In the genomic region with DNA sequence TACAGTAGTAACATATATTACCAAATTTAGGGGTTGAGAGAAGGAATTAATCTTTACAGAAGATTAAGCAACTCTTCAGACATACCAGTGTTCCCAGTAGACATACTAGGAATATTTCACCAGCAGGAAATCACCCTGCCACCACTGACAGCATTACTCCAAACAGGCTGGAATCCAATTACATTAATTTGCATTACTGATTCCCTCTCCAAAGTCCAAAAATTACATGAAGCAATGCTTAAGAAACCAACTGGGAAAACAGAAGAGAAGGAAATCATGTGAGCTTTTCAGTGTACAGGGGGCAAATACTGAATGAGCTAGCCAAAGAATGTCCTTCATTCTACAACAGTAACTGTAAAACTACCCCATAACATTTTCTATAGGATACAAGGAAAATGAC, we compare ENCODE assay signal across 20 cellular contexts.
DNase-seq lines count a peak whose midpoint lies in the region; ATAC-seq, FAIRE-seq and TF ChIP-seq lines count a peak whose summit lies in the region.
"Had no signal": no experiment of that assay in that cellular context is flagged by ENCODE, and none has a peak within 500 bp of the region (broad histone marks: within the 10 kb centered on the region; RNA-seq: fewer than 3 reads in every experiment).

No MANE protein-coding gene starts in this region.

- peak overlapping the region; percentile 1 for H3K27ac Mint-ChIP-seq in activated T-helper 17 cell treated with anti-CD3 and anti-CD28 coated beads, Interleukin-2, amount 50 U/mL, for 72 hours
- no peak overlapping the region for H3K27ac Mint-ChIP-seq in stimulated activated effector memory CD8-positive, alpha-beta T cell treated with anti-CD3 and anti-CD28 coated beads, Interleukin-12 subunit alpha, Interleukin-12 subunit beta, amount 100 ng/mL, for 72 hours
- no peak overlapping the region for H3K27ac Mint-ChIP-seq in stimulated activated naive B cell treated with anti-CD40 and anti-IgM and Interleukin-4, amounts not matched to agents 10 μg/mL and 1 μg/mL and 100 μg/mL, for 72 hours
- H3K27ac Mint-ChIP-seq: activated T-helper 2 cell treated with anti-CD3 and anti-CD28 coated beads, Interferon-gamma antibody, Interleukin-2, Interleukin-4, amounts not matched to agents 10 μg/mL and 5 μg/mL and 100 μg/mL, durations not matched to agents 14 hours and 24 hours and 36 hours; GM23338 had no signal

- DNase-seq in EH (ENCODE audit: low read depth): peak; percentile 84
- peak; percentile 60 for DNase-seq in fibroblast of the conjunctiva (ENCODE audit: low read depth)
- DNase-seq in retinal pigment epithelial cell (ENCODE audit: low read depth): peak; percentile 25
- no peak for DNase-seq in GM12891 (ENCODE audit: insufficient read length, low spot score)
- DNase-seq in stimulated activated effector memory CD8-positive, alpha-beta T cell treated with anti-CD3 and anti-CD28 coated beads, Interleukin-12 subunit alpha, Interleukin-12 subunit beta, amount 100 ng/mL, for 72 hours (ENCODE audit: low spot score in 2 of 2): no peak
- DNase-seq in stimulated activated naive B cell treated with anti-CD40 and anti-IgM and Interleukin-4, amounts not matched to agents 10 μg/mL and 1 μg/mL and 100 μg/mL, for 72 hours: no peak
- DNase-seq in RPMI8226: no peak
- DNase-seq: activated CD4-positive, alpha-beta T cell treated with anti-CD3 and anti-CD28 coated beads, Interleukin-2, amount 10 ng/mL, durations not matched to agents 24 days and 14 days; CD4-positive, CD25-positive, alpha-beta regulatory T cell; Kasumi-1; mesendoderm; NCI-H1930; NCI-H774; occipital lobe; T-helper 9 cell had no signal

- H3K4me3 Mint-ChIP-seq in activated T-helper 17 cell treated with anti-CD3 and anti-CD28 coated beads, Interleukin-2, amount 50 U/mL, for 72 hours: no peak overlapping the region
- no peak overlapping the region for H3K4me3 Mint-ChIP-seq in stimulated activated effector memory CD8-positive, alpha-beta T cell treated with anti-CD3 and anti-CD28 coated beads, Interleukin-12 subunit alpha, Interleukin-12 subunit beta, amount 100 ng/mL, for 72 hours
- H3K4me3 Mint-ChIP-seq in stimulated activated naive B cell treated with anti-CD40 and anti-IgM and Interleukin-4, amounts not matched to agents 10 μg/mL and 1 μg/mL and 100 μg/mL, for 72 hours: no peak overlapping the region
- H3K4me3 Mint-ChIP-seq: activated CD4-positive, alpha-beta T cell treated with anti-CD3 and anti-CD28 coated beads, Interleukin-2, amount 10 ng/mL, durations not matched to agents 24 days and 14 days; CD4-positive, CD25-positive, alpha-beta regulatory T cell; GM23338 had no signal

- H3K9me3 Mint-ChIP-seq in activated T-helper 17 cell treated with anti-CD3 and anti-CD28 coated beads, Interleukin-2, amount 50 U/mL, for 72 hours: no peaks in the 10 kb centered on the region
- no peaks in the 10 kb centered on the region for H3K9me3 Mint-ChIP-seq in stimulated activated effector memory CD8-positive, alpha-beta T cell treated with anti-CD3 and anti-CD28 coated beads, Interleukin-12 subunit alpha, Interleukin-12 subunit beta, amount 100 ng/mL, for 72 hours
- H3K9me3 Mint-ChIP-seq in stimulated activated naive B cell treated with anti-CD40 and anti-IgM and Interleukin-4, amounts not matched to agents 10 μg/mL and 1 μg/mL and 100 μg/mL, for 72 hours: no peaks in the 10 kb centered on the region
- H3K9me3 Mint-ChIP-seq: activated CD4-positive, alpha-beta T cell treated with anti-CD3 and anti-CD28 coated beads, Interleukin-2, amount 10 ng/mL, durations not matched to agents 24 days and 14 days; activated T-helper 2 cell treated with anti-CD3 and anti-CD28 coated beads, Interferon-gamma antibody, Interleukin-2, Interleukin-4, amounts not matched to agents 10 μg/mL and 5 μg/mL and 100 μg/mL, durations not matched to agents 14 hours and 24 hours and 36 hours; CD4-positive, CD25-positive, alpha-beta regulatory T cell had no signal

- TF ChIP-seq POLR2A in GM12891 (IDR thresholded peaks at IDR 0.05; ENCODE audit: low read depth, low read length): no peak

- H3K27me3 Mint-ChIP-seq in activated T-helper 17 cell treated with anti-CD3 and anti-CD28 coated beads, Interleukin-2, amount 50 U/mL, for 72 hours: no peaks in the 10 kb centered on the region
- H3K27me3 Mint-ChIP-seq in stimulated activated naive B cell treated with anti-CD40 and anti-IgM and Interleukin-4, amounts not matched to agents 10 μg/mL and 1 μg/mL and 100 μg/mL, for 72 hours: no peaks in the 10 kb centered on the region
- H3K27me3 Mint-ChIP-seq: activated CD4-positive, alpha-beta T cell treated with anti-CD3 and anti-CD28 coated beads, Interleukin-2, amount 10 ng/mL, durations not matched to agents 24 days and 14 days; CD4-positive, CD25-positive, alpha-beta regulatory T cell had no signal

- no peak for ATAC-seq in activated T-helper 17 cell treated with anti-CD3 and anti-CD28 coated beads, Interleukin-2, amount 50 U/mL, for 72 hours (replicated peaks)
- ATAC-seq in stimulated activated effector memory CD8-positive, alpha-beta T cell treated with anti-CD3 and anti-CD28 coated beads, Interleukin-12 subunit alpha, Interleukin-12 subunit beta, amount 100 ng/mL, for 72 hours: no peak
- ATAC-seq in stimulated activated naive B cell treated with anti-CD40 and anti-IgM and Interleukin-4, amounts not matched to agents 10 μg/mL and 1 μg/mL and 100 μg/mL, for 72 hours (replicated peaks): no peak
- ATAC-seq: GM23338 had no signal

- H3K4me1 Mint-ChIP-seq in activated T-helper 17 cell treated with anti-CD3 and anti-CD28 coated beads, Interleukin-2, amount 50 U/mL, for 72 hours: no peaks in the 10 kb centered on the region
- no peaks in the 10 kb centered on the region for H3K4me1 Mint-ChIP-seq in stimulated activated effector memory CD8-positive, alpha-beta T cell treated with anti-CD3 and anti-CD28 coated beads, Interleukin-12 subunit alpha, Interleukin-12 subunit beta, amount 100 ng/mL, for 72 hours
- H3K4me1 Mint-ChIP-seq in stimulated activated naive B cell treated with anti-CD40 and anti-IgM and Interleukin-4, amounts not matched to agents 10 μg/mL and 1 μg/mL and 100 μg/mL, for 72 hours: peaks cover 0 to 3% of the 10 kb centered on the region in 2 donors
- H3K4me1 Mint-ChIP-seq: GM23338 had no signal

- no peak overlapping the region for H3K4me3 ChIP-seq in retinal pigment epithelial cell (ENCODE audit: low read length)
- H3K4me3 ChIP-seq: cardiac muscle cell, GM23338 had no signal

- TF ChIP-seq CTCF in retinal pigment epithelial cell (conservative IDR thresholded peaks at IDR 0.05; ENCODE audit: low read depth, low read length): no peak

- no peak for FAIRE-seq in GM12891 (lab: Jason Lieb, UNC)
- FAIRE-seq: endometrium had no signal

- peaks cover 100% of the 10 kb centered on the region for H3K36me3 Mint-ChIP-seq in activated T-helper 17 cell treated with anti-CD3 and anti-CD28 coated beads, Interleukin-2, amount 50 U/mL, for 72 hours (ENCODE audit: low read depth)
- peaks cover 100% of the 10 kb centered on the region for H3K36me3 Mint-ChIP-seq in stimulated activated effector memory CD8-positive, alpha-beta T cell treated with anti-CD3 and anti-CD28 coated beads, Interleukin-12 subunit alpha, Interleukin-12 subunit beta, amount 100 ng/mL, for 72 hours
- peaks cover 28 to 46% of the 10 kb centered on the region in 2 donors for H3K36me3 Mint-ChIP-seq in stimulated activated naive B cell treated with anti-CD40 and anti-IgM and Interleukin-4, amounts not matched to agents 10 μg/mL and 1 μg/mL and 100 μg/mL, for 72 hours

TF ChIP-seq in GM12891, 5 proteins besides CTCF, POLR2A, EP300 and RAD21:
- TF ChIP-seq PAX5 (IDR thresholded peaks at IDR 0.05; ENCODE audit: insufficient read depth, low read length, severe bottlenecking) (no peak), SPI1 (IDR thresholded peaks at IDR 0.05; ENCODE audit: low read depth, low read length) (no peak), POU2F2 (IDR thresholded peaks at IDR 0.05; ENCODE audit: low read depth, low read length) (no peak)

Comparison
In these comparisons a context has a peak if more than half of its experiments do, and no peak if none do; other contexts are left out.
1. DNase-seq: peak in EH (single experiment), fibroblast of the conjunctiva (single experiment) and retinal pigment epithelial cell (single experiment); none in GM12891 (single experiment), stimulated activated effector memory CD8-positive, alpha-beta T cell treated with anti-CD3 and anti-CD28 coated beads, Interleukin-12 subunit alpha, Interleukin-12 subunit beta, amount 100 ng/mL, for 72 hours (0 of 2), stimulated activated naive B cell treated with anti-CD40 and anti-IgM and Interleukin-4, amounts not matched to agents 10 μg/mL and 1 μg/mL and 100 μg/mL, for 72 hours (single experiment) and RPMI8226 (single experiment).